In genomic region chr2:43178055-43178598, GRCh38 we compare ENCODE assay signal across 8 cellular contexts. TPM values are rescaled to one million over a fixed set of nuclear protein-coding genes. Genes with fewer than 3 reads are reported as not detected.
DNase-seq lines count a peak whose midpoint lies in the region; ATAC-seq and TF ChIP-seq lines count a peak whose summit lies in the region.

No MANE protein-coding gene starts in this region.

- no peak overlapping the region for H3K9ac ChIP-seq in SK-N-SH

- H3K27me3 Mint-ChIP-seq in Caco-2 (ENCODE audit: insufficient read depth, unreplicated experiment) = no peaks in the 10 kb centered on the region
- no peaks in the 10 kb centered on the region for H3K27me3 Mint-ChIP-seq in progenitor cell of endocrine pancreas

- H3K4me3 Mint-ChIP-seq in Caco-2 (ENCODE audit: unreplicated experiment) (no peak overlapping the region), progenitor cell of endocrine pancreas (ENCODE audit: low read depth) (no peak overlapping the region)

- ATAC-seq in foreskin keratinocyte (no peak), GM18909 (IDR thresholded peaks at IDR 0.05; ENCODE audit: poor library complexity, unreplicated experiment) (no peak)

- H3K27ac Mint-ChIP-seq in Caco-2 (ENCODE audit: unreplicated experiment) (peak overlapping the region; percentile 77), progenitor cell of endocrine pancreas (peak overlapping the region; percentile 98)

- no peak overlapping the region for H3K4me2 ChIP-seq in SK-N-SH

- no peak; a peak in 1 of 4 replicates for TF ChIP-seq EP300 in SK-N-SH (IDR thresholded peaks at IDR 0.05; ENCODE audit: borderline replicate concordance in 1 of 2, low read depth in 1 of 2, low read length in 1 of 2)

- H3K36me3 Mint-ChIP-seq in Caco-2 (ENCODE audit: insufficient read depth, unreplicated experiment) (no peaks in the 10 kb centered on the region), progenitor cell of endocrine pancreas (ENCODE audit: insufficient read depth) (no peaks in the 10 kb centered on the region)

- peaks cover 5% of the 10 kb centered on the region for H3F3A ChIP-seq in SK-N-SH (replicated peaks; ENCODE audit: insufficient read depth)

- intact Hi-C loops in Caco-2 (cut with micrococcal nuclease; ENCODE audit: unreplicated experiment) = loop anchor here (2.0 kb wide), 1 partner anchor 15 kb away; no protein-coding TSS in a partner anchor

- H3K9me3 ChIP-seq in Caco-2 (no peaks in the 10 kb centered on the region), SK-N-SH (0 out of 2 replicates have a peak, but pooled peaks cover 6% of the 10 kb centered on the region)

- WGBS in SK-N-SH (ENCODE audit: low lambda C conversion rate) = 67% methylated on average over 7 of the region's 7 CpGs

- CTCF ChIA-PET in Caco-2 (lab: Charles Lee) = interaction anchor here (0.5 to 0.6 kb wide), 4 partner anchors 15 to 360 kb away, joined by 3 to 4 read pairs (median 4); no protein-coding TSS in a partner anchor
- CTCF ChIA-PET in SK-N-SH (lab: Yijun Ruan, JAX) = interaction anchor here (1.5 to 3.5 kb wide), 4 partner anchors 9 to 399 kb away, joined by 4 to 15 read pairs (median 6); no protein-coding TSS in a partner anchor

- H2AFZ ChIP-seq in SK-N-SH (ENCODE audit: low read depth) = no peak overlapping the region

- peaks cover 52% of the 10 kb centered on the region for H3K4me1 ChIP-seq in Caco-2
- peaks cover 8 to 10% of the 10 kb centered on the region in 2 experiments; a peak in 3 of 4 replicates for H3K4me1 ChIP-seq in SK-N-SH (ENCODE audit: control insufficient read depth in 1 of 2, insufficient read depth in 2 of 2, low read depth in 1 of 2, low read length in 1 of 2)
- peaks cover 13% of the 10 kb centered on the region for H3K4me1 ChIP-seq in foreskin keratinocyte

- H3K27me3 ChIP-seq in Caco-2 (replicated peaks; ENCODE audit: control insufficient read depth, insufficient read depth, low read length) (no peaks in the 10 kb centered on the region), SK-N-SH (ENCODE audit: insufficient read depth) (no peaks in the 10 kb centered on the region), foreskin keratinocyte (no peaks in the 10 kb centered on the region)

- H3K27ac ChIP-seq in SK-N-SH (ENCODE audit: low read depth in 2 of 2, low read length in 1 of 2) = peak overlapping the region; percentile 61 to 72; a peak in 3 of 4 replicates
- H3K27ac ChIP-seq in foreskin keratinocyte = peak overlapping the region; percentile 79

- TF ChIP-seq CTCF in Caco-2 (IDR thresholded peaks at IDR 0.05; ENCODE audit: insufficient read depth in 1 of 2, low read depth in 1 of 2, low read length in 1 of 2, severe bottlenecking in 1 of 2, unreplicated experiment in 1 of 2) (no peak), SK-N-SH (IDR thresholded peaks at IDR 0.05) (no peak), foreskin keratinocyte (conservative IDR thresholded peaks at IDR 0.05) (no peak), progenitor cell of endocrine pancreas (IDR thresholded peaks at IDR 0.05; ENCODE audit: unreplicated experiment) (no peak)

- no peaks in the 10 kb centered on the region for H4K20me1 ChIP-seq in SK-N-SH (ENCODE audit: insufficient read depth)

- no peak for DNase-seq in Caco-2
- no peak for DNase-seq in SK-N-SH
- no peak for DNase-seq in foreskin keratinocyte
- DNase-seq in progenitor cell of endocrine pancreas (ENCODE audit: low spot score, unreplicated experiment) = no peak
- DNase-seq in NCI-H82 treated with DMSO at 0.1 percent for 48 hours (lab: John Stamatoyannopoulos, UW; ENCODE audit: unreplicated experiment) = no peak
- no peak for DNase-seq in stimulated activated naive CD4-positive, alpha-beta T cell treated with Interleukin-2 at 50 U/mL for 16 hours (lab: John Stamatoyannopoulos, UW)
- DNase-seq in DMS114 treated with DMSO at 0.1 percent for 48 hours (lab: John Stamatoyannopoulos, UW; ENCODE audit: unreplicated experiment) = no peak

- POLR2A ChIA-PET in Caco-2 (lab: Charles Lee) = interaction anchor here (0.6 kb wide), 2 partner anchors 49 to 309 kb away, joined by 3 to 5 read pairs; no protein-coding TSS in a partner anchor
- POLR2A ChIA-PET in SK-N-SH (lab: Yijun Ruan, JAX) = interaction anchor here (0.6 kb wide), 1 partner anchor 10 kb away, joined by 3 read pairs; no protein-coding TSS in a partner anchor

- no peaks in the 10 kb centered on the region for H3K9me2 ChIP-seq in SK-N-SH

- TF ChIP-seq RAD21 in SK-N-SH (IDR thresholded peaks at IDR 0.05; ENCODE audit: low read length) = no peak

- H3K36me3 ChIP-seq in Caco-2 (ENCODE audit: control insufficient read depth, insufficient read depth, low read length) (no peaks in the 10 kb centered on the region), SK-N-SH (replicated peaks in 1 of 2; ENCODE audit: control insufficient read depth in 1 of 2, insufficient read depth in 2 of 2, low read length in 1 of 2) (no peaks in the 10 kb centered on the region)

- no peaks in the 10 kb centered on the region for H3K79me2 ChIP-seq in SK-N-SH (ENCODE audit: insufficient read depth)

- no TSS peak for BruUV-seq in Caco-2 (replicated peaks; lab: Mats Ljungman, UMichigan)

- H3K4me1 Mint-ChIP-seq in Caco-2 (ENCODE audit: low read depth, unreplicated experiment) (peaks cover 34% of the 10 kb centered on the region), progenitor cell of endocrine pancreas (ENCODE audit: low read depth) (peaks cover 52% of the 10 kb centered on the region)

- H3K4me3 ChIP-seq in Caco-2 (ENCODE audit: low read depth, low read length) (no peak overlapping the region), SK-N-SH (ENCODE audit: low read depth in 2 of 2, low read length in 1 of 2) (no peak overlapping the region)

- H3K9me3 Mint-ChIP-seq in Caco-2 (ENCODE audit: unreplicated experiment) = no peaks in the 10 kb centered on the region
- no peaks in the 10 kb centered on the region for H3K9me3 Mint-ChIP-seq in progenitor cell of endocrine pancreas (ENCODE audit: low read depth)

TF ChIP-seq in SK-N-SH, 30 proteins besides CTCF, POLR2A, EP300 and RAD21:
- TF ChIP-seq MXI1 (IDR thresholded peaks at IDR 0.05; ENCODE audit: low read depth, low read length) (no peak), FOSL2 (IDR thresholded peaks at IDR 0.05; ENCODE audit: borderline replicate concordance, low read depth) (no peak), MEF2A (IDR thresholded peaks at IDR 0.05; ENCODE audit: borderline replicate concordance, low read depth) (no peak), TEAD4 (IDR thresholded peaks at IDR 0.05; ENCODE audit: borderline replicate concordance, insufficient read depth) (no peak), YY1 (IDR thresholded peaks at IDR 0.05; ENCODE audit: low read depth) (no peak), RFX5 (IDR thresholded peaks at IDR 0.05; ENCODE audit: low read length) (no peak), GATA2 (CRISPR knock-in tag; IDR thresholded peaks at IDR 0.05) (peak; percentile 60), JUND (IDR thresholded peaks at IDR 0.05) (no peak), USF1 (IDR thresholded peaks at IDR 0.05; ENCODE audit: borderline replicate concordance, low read depth) (no peak), RCOR1 (IDR thresholded peaks at IDR 0.05; ENCODE audit: low read length) (0 out of 2 replicates have a peak, but pooled peaks have one; percentile 30)

RNA-seq across cellular contexts. Expression of gene ZFP36L2, which starts 48.3 kb away (rescaled TPM):
- total RNA-seq in Caco-2 (2022) = 225 and 237 TPM in 2 replicates
- polyA plus RNA-seq in SK-N-SH (2012; rRNA removed) = 12.5 and 18.4 TPM in 2 replicates
- 22.0 and 22.2 TPM in 2 replicates for polyA plus RNA-seq in SK-N-SH (2012; cell fraction: cytosol; rRNA removed)
- polyA plus RNA-seq in SK-N-SH (2012; cell fraction: nucleus; rRNA removed) = 24.1 and 24.2 TPM in 2 replicates
- 124 and 137 TPM in 2 replicates for total RNA-seq in foreskin keratinocyte
- polyA plus RNA-seq in foreskin keratinocyte = 127 and 136 TPM in 2 replicates
- total RNA-seq in progenitor cell of endocrine pancreas = 213 and 222 TPM in 2 replicates
